In the genomic region with DNA sequence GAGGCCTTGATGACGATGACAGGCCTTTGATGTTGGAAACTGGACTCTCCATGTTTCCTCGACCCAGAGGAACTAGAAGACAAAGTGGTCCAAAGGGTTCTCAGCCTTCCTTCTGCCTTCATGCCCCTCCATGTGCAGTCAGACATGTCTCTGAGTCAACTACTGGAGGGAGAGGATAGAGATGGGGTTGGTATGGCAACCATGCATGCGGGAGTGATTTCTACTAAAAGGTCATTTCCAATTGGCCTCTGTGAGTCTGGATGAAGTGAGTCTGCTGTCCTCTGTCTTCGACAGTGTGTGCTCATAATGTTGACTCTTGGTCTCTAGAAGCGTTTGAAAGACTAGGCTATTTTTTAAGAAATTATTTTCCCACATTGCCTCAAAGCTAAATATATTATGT, we compare ENCODE assay signal across 15 cellular contexts. TPM values are rescaled to one million over a fixed set of nuclear protein-coding genes. Genes with fewer than 3 reads are reported as not detected.
DNase-seq lines count a peak whose midpoint lies in the region; ATAC-seq and TF ChIP-seq lines count a peak whose summit lies in the region.
"Had no signal": no experiment of that assay in that cellular context is flagged by ENCODE, and none has a peak within 500 bp of the region (broad histone marks: within the 10 kb centered on the region; RNA-seq: fewer than 3 reads in every experiment).

No MANE protein-coding gene starts in this region.

- no peaks in the 10 kb centered on the region for H3K27me3 Mint-ChIP-seq in activated CD4-positive, alpha-beta T cell treated with anti-CD3 and anti-CD28 coated beads, Interleukin-2, amount 10 ng/mL, durations not matched to agents 7 days and 5 days
- H3K27me3 Mint-ChIP-seq in activated CD8-positive, alpha-beta T cell treated with anti-CD3 and anti-CD28 coated beads, Interleukin-2, amount 10 ng/mL, durations not matched to agents 7 days and 5 days (ENCODE audit: low read depth), result no peaks in the 10 kb centered on the region
- no peaks in the 10 kb centered on the region for H3K27me3 Mint-ChIP-seq in nephron progenitor cell (ENCODE audit: low read depth, poor library complexity)

- peak overlapping the region; percentile 31 for H3K27ac Mint-ChIP-seq in activated CD4-positive, alpha-beta T cell treated with anti-CD3 and anti-CD28 coated beads, Interleukin-2, amount 10 ng/mL, durations not matched to agents 7 days and 5 days
- H3K27ac Mint-ChIP-seq in activated CD8-positive, alpha-beta T cell treated with anti-CD3 and anti-CD28 coated beads, Interleukin-2, amount 10 ng/mL, durations not matched to agents 7 days and 5 days, result peak overlapping the region; percentile 23
- no peak overlapping the region for H3K27ac Mint-ChIP-seq in nephron progenitor cell
- H3K27ac Mint-ChIP-seq: GM23338 had no signal

- CTCF ChIA-PET in activated CD4-positive, alpha-beta T cell treated with anti-CD3 and anti-CD28 coated beads, Interleukin-2, amount 10 ng/mL, durations not matched to agents 7 days and 5 days (lab: Charles Lee), result interaction anchor here (0.6 to 3.5 kb wide), 3 partner anchors 18 to 129 kb away, joined by 3 to 15 read pairs (median 3); a partner anchor contains a TSS
- CTCF ChIA-PET in activated CD8-positive, alpha-beta T cell treated with anti-CD3 and anti-CD28 coated beads, Interleukin-2, amount 10 ng/mL, durations not matched to agents 7 days and 5 days (lab: Charles Lee), result interaction anchor here (1.4 to 12.8 kb wide), 3 partner anchors 27 to 226 kb away, joined by 3 to 160 read pairs (median 3); a partner anchor contains a TSS

- POLR2A ChIA-PET in activated CD4-positive, alpha-beta T cell treated with anti-CD3 and anti-CD28 coated beads, Interleukin-2, amount 10 ng/mL, durations not matched to agents 7 days and 5 days (lab: Charles Lee), result no interaction called here
- POLR2A ChIA-PET in activated CD8-positive, alpha-beta T cell treated with anti-CD3 and anti-CD28 coated beads, Interleukin-2, amount 10 ng/mL, durations not matched to agents 7 days and 5 days (lab: Charles Lee), result interaction anchor here (2.3 kb wide), 1 partner anchor 29 kb away, joined by 7 read pairs; a partner anchor contains a TSS

- H3K27me3 ChIP-seq in subcutaneous abdominal adipose tissue (ENCODE audit: control insufficient read depth in 5 of 5, insufficient read depth in 4 of 5, low read length in 5 of 5), result no peaks in the 10 kb centered on the region
- H3K27me3 ChIP-seq: tibial nerve had no signal

- peak overlapping the region; percentile 8 for H3K27ac ChIP-seq in subcutaneous abdominal adipose tissue (ENCODE audit: low read depth, low read length)
- H3K27ac ChIP-seq: HL-60 had no signal

- H3K4me3 ChIP-seq in fibroblast of pulmonary artery (replicated peaks; ENCODE audit: low read depth, low read length) (no peak overlapping the region), subcutaneous abdominal adipose tissue (ENCODE audit: low read depth in 1 of 5, low read length in 5 of 5) (no peak overlapping the region)
- H3K4me3 ChIP-seq: GM23338, tibial nerve had no signal

- no peak overlapping the region for H3K9ac ChIP-seq in subcutaneous abdominal adipose tissue (ENCODE audit: low read length in 5 of 5)

- peaks cover 11 to 29% (median 16%) of the 10 kb centered on the region in 5 donors for H3K36me3 ChIP-seq in subcutaneous abdominal adipose tissue (ENCODE audit: control insufficient read depth in 5 of 5, insufficient read depth in 5 of 5, low read length in 5 of 5)

- TF ChIP-seq CTCF in fibroblast of pulmonary artery (IDR thresholded peaks at IDR 0.05; ENCODE audit: low read length, missing control alignments), result no peak
- no peak for TF ChIP-seq CTCF in nephron progenitor cell (IDR thresholded peaks at IDR 0.05)

- no peak for ATAC-seq in activated CD8-positive, alpha-beta T cell treated with anti-CD3 and anti-CD28 coated beads, Interleukin-2, amount 10 ng/mL, durations not matched to agents 7 days and 5 days
- no peak for ATAC-seq in GM18505 (IDR thresholded peaks at IDR 0.05; ENCODE audit: unreplicated experiment)
- ATAC-seq: GM23338 had no signal

- peaks cover 0 to 19% (median 11%) of the 10 kb centered on the region in 5 donors for H3K4me1 ChIP-seq in subcutaneous abdominal adipose tissue (ENCODE audit: control insufficient read depth in 5 of 5, insufficient read depth in 5 of 5, low read length in 5 of 5)

- DNase-seq in activated CD4-positive, alpha-beta T cell treated with anti-CD3 and anti-CD28 coated beads, Interleukin-2, amount 10 ng/mL, durations not matched to agents 7 days and 5 days, result no peak
- DNase-seq in activated CD4-positive, alpha-beta T cell treated with anti-CD3 and anti-CD28 coated beads, Interleukin-2, amount 50 U/mL, for 1 hour, result no peak
- no peak for DNase-seq in activated CD8-positive, alpha-beta T cell treated with anti-CD3 and anti-CD28 coated beads, Interleukin-2, amount 10 ng/mL, durations not matched to agents 7 days and 5 days
- DNase-seq in fibroblast of pulmonary artery (ENCODE audit: low read depth) (peak; percentile 25), nephron progenitor cell (no peak), activated gamma-delta T cell (lab: John Stamatoyannopoulos, UW) (no peak)
- DNase-seq: activated CD4-positive, alpha-beta T cell treated with anti-CD3 and anti-CD28 coated beads for 1 hour; foreskin melanocyte; islet precursor cell; right cardiac atrium had no signal

- peaks cover 58% of the 10 kb centered on the region for H3K4me1 Mint-ChIP-seq in activated CD4-positive, alpha-beta T cell treated with anti-CD3 and anti-CD28 coated beads, Interleukin-2, amount 10 ng/mL, durations not matched to agents 7 days and 5 days
- peaks cover 55% of the 10 kb centered on the region for H3K4me1 Mint-ChIP-seq in activated CD8-positive, alpha-beta T cell treated with anti-CD3 and anti-CD28 coated beads, Interleukin-2, amount 10 ng/mL, durations not matched to agents 7 days and 5 days (ENCODE audit: low read depth)
- H3K4me1 Mint-ChIP-seq in nephron progenitor cell, result no peaks in the 10 kb centered on the region

- H3K9me3 ChIP-seq in subcutaneous abdominal adipose tissue (ENCODE audit: control insufficient read depth in 5 of 5, low read length in 5 of 5), result no peaks in the 10 kb centered on the region
- H3K9me3 ChIP-seq: tibial nerve had no signal

- peaks cover 69% of the 10 kb centered on the region for H3K36me3 Mint-ChIP-seq in activated CD4-positive, alpha-beta T cell treated with anti-CD3 and anti-CD28 coated beads, Interleukin-2, amount 10 ng/mL, durations not matched to agents 7 days and 5 days (ENCODE audit: low read depth)
- H3K36me3 Mint-ChIP-seq in activated CD8-positive, alpha-beta T cell treated with anti-CD3 and anti-CD28 coated beads, Interleukin-2, amount 10 ng/mL, durations not matched to agents 7 days and 5 days (ENCODE audit: low read depth), result peaks cover 72% of the 10 kb centered on the region
- H3K36me3 Mint-ChIP-seq in nephron progenitor cell (ENCODE audit: low read depth), result peaks cover 50% of the 10 kb centered on the region

- no peak for TF ChIP-seq POLR2A in GM18505 (IDR thresholded peaks at IDR 0.05; ENCODE audit: borderline replicate concordance, extremely low read depth, insufficient read depth, insufficient read length)

- no peak overlapping the region for H3K4me3 Mint-ChIP-seq in activated CD4-positive, alpha-beta T cell treated with anti-CD3 and anti-CD28 coated beads, Interleukin-2, amount 10 ng/mL, durations not matched to agents 7 days and 5 days
- H3K4me3 Mint-ChIP-seq in activated CD8-positive, alpha-beta T cell treated with anti-CD3 and anti-CD28 coated beads, Interleukin-2, amount 10 ng/mL, durations not matched to agents 7 days and 5 days, result no peak overlapping the region
- no peak overlapping the region for H3K4me3 Mint-ChIP-seq in nephron progenitor cell
- H3K4me3 Mint-ChIP-seq: GM23338 had no signal

- H3K9me3 Mint-ChIP-seq in activated CD4-positive, alpha-beta T cell treated with anti-CD3 and anti-CD28 coated beads, Interleukin-2, amount 10 ng/mL, durations not matched to agents 7 days and 5 days, result no peaks in the 10 kb centered on the region
- H3K9me3 Mint-ChIP-seq in activated CD8-positive, alpha-beta T cell treated with anti-CD3 and anti-CD28 coated beads, Interleukin-2, amount 10 ng/mL, durations not matched to agents 7 days and 5 days (ENCODE audit: insufficient read depth), result no peaks in the 10 kb centered on the region
- no peaks in the 10 kb centered on the region for H3K9me3 Mint-ChIP-seq in nephron progenitor cell
- H3K9me3 Mint-ChIP-seq: GM23338 had no signal

RNA-seq across cellular contexts. Expression of a gene that starts 29.2 kb away (rescaled TPM):
- total RNA-seq in activated CD4-positive, alpha-beta T cell treated with anti-CD3 and anti-CD28 coated beads, Interleukin-2, amount 10 ng/mL, durations not matched to agents 7 days and 5 days, result 10 to 100 TPM; 74.4 to 74.8 TPM
- total RNA-seq in activated CD8-positive, alpha-beta T cell treated with anti-CD3 and anti-CD28 coated beads, Interleukin-2, amount 10 ng/mL, durations not matched to agents 7 days and 5 days, result 10 to 100 TPM; 67.9 to 69.0 TPM
